Comparison of ENCODE assay signal across 8 cellular contexts in the genomic region with DNA sequence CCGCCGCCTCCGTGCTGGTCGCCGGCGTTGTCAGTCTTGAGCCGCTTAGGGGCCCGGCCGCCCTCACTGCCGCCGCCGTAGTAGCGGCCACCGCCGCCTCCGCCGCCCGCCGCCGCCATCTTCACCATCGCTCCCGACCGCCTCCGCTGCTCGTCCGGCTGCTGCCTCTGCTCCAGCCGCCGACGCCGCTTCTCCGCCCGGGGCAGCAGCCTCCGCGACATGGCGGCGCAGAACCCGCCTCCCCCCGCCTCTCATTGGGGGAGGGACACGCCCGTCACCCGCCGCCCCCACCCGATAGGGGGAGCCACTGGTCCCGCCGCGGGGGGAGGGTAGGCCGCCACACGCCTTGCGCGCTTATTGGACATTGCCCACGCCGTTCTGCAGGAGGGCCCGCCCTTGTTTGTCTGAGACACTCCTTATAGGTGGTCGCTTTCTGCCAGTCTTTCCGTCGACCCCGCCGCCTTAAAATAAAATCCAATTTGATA. TPM values are rescaled to one million over a fixed set of nuclear protein-coding genes. Genes with fewer than 3 reads are reported as not detected.
A peak's percentile ranks its signal among the peaks of the same experiment; 100 is the strongest.
DNase-seq lines count a peak whose midpoint lies in the region; ATAC-seq, FAIRE-seq and TF ChIP-seq lines count a peak whose summit lies in the region.

TSS of gene HNRNPL (minus strand) at position 241 of the 485 bp plus-strand sequence. CDS start at position 221, 20 bp downstream.

- BruUV-seq in A673 (replicated peaks; lab: Mats Ljungman, UMichigan), result no TSS peak

- peak within 1 kb of the TSS; percentile 100 for H3K27ac ChIP-seq in A673 (ENCODE audit: low read depth, low read length, poor library complexity, severe bottlenecking)
- H3K27ac ChIP-seq in effector memory CD4-positive, alpha-beta T cell (ENCODE audit: insufficient read depth, low read length, poor library complexity, severe bottlenecking), result peak within 1 kb of the TSS; percentile 98
- H3K27ac ChIP-seq in mucosa of rectum (ENCODE audit: low read depth in 2 of 2, low read length in 2 of 2), result peak within 1 kb of the TSS; percentile 100
- H3K27ac ChIP-seq in subcutaneous abdominal adipose tissue (ENCODE audit: low read depth, low read length), result peak within 1 kb of the TSS; percentile 97

- intact Hi-C loops in A673 (cut with micrococcal nuclease; ENCODE audit: unreplicated experiment), result loop anchor here (2.0 kb wide), 2 partner anchors 49 to 81 kb away; partner anchors contain the start of genes MRPS12, NFKBIB, SARS2 and SIRT2

- no peaks in the 10 kb centered on the region for H3K27me3 ChIP-seq in A673 (replicated peaks; ENCODE audit: insufficient read depth, low read depth, low read length, poor library complexity)
- no peaks in the 10 kb centered on the region for H3K27me3 ChIP-seq in effector memory CD4-positive, alpha-beta T cell (replicated peaks; ENCODE audit: control insufficient read depth, insufficient read depth, low read length, poor library complexity, severe bottlenecking)
- no peaks in the 10 kb centered on the region for H3K27me3 ChIP-seq in mucosa of rectum (ENCODE audit: control insufficient read depth in 2 of 2, insufficient read depth in 2 of 2, low read length in 2 of 2)
- no peaks in the 10 kb centered on the region for H3K27me3 ChIP-seq in subcutaneous abdominal adipose tissue (ENCODE audit: control insufficient read depth in 5 of 5, insufficient read depth in 4 of 5, low read length in 5 of 5)

- H3K36me3 ChIP-seq in A673 (ENCODE audit: insufficient read depth, low read length, poor library complexity, severe bottlenecking) (peaks cover 42% of the 10 kb centered on the region), mucosa of rectum (ENCODE audit: control insufficient read depth in 2 of 2, insufficient read depth in 2 of 2, low read length in 2 of 2) (peaks cover 24 to 34% of the 10 kb centered on the region in 2 donors), subcutaneous abdominal adipose tissue (ENCODE audit: control insufficient read depth in 5 of 5, insufficient read depth in 5 of 5, low read length in 5 of 5) (peaks cover 2 to 30% (median 30%) of the 10 kb centered on the region in 5 donors)
- H3K36me3 ChIP-seq in effector memory CD4-positive, alpha-beta T cell (ENCODE audit: control insufficient read depth, insufficient read depth, low read length), result peaks cover 36% of the 10 kb centered on the region

- H3K9ac ChIP-seq in mucosa of rectum (ENCODE audit: low read depth in 1 of 2, low read length in 2 of 2) (peak within 1 kb of the TSS; percentile 95 to 96), subcutaneous abdominal adipose tissue (ENCODE audit: low read length in 5 of 5) (peak within 1 kb of the TSS; percentile 77 to 88 (median 85))

- POLR2A ChIA-PET in A673 (lab: Charles Lee; ENCODE audit: low non-redundant PET), result interaction anchor here (0.6 to 0.7 kb wide), 4 partner anchors 8 to 80 kb away, joined by 3 to 9 read pairs (median 6); no protein-coding TSS in a partner anchor

- no peak for DNase-seq in A673 (ENCODE audit: low spot score)
- DNase-seq in GM19239 (ENCODE audit: insufficient read length, low spot score), result peak; percentile 65
- DNase-seq in activated CD4-positive, alpha-beta T cell treated with anti-CD3 and anti-CD28 coated beads, Interleukin-2, amount 50 U/mL, for 1 hour, result peak; percentile 99
- peak in 2 of 3 donors; percentile 99 for DNase-seq in effector memory CD4-positive, alpha-beta T cell
- DNase-seq in NCI-H526 treated with DMSO at 0.1 percent for 48 hours (lab: John Stamatoyannopoulos, UW), result no peak

- peak; percentile 52 for ATAC-seq in HG03442 (IDR thresholded peaks at IDR 0.05; ENCODE audit: unreplicated experiment)

- peaks cover 13% of the 10 kb centered on the region for H3K4me1 ChIP-seq in A673 (ENCODE audit: insufficient read depth, low read length, poor library complexity, severe bottlenecking)
- H3K4me1 ChIP-seq in effector memory CD4-positive, alpha-beta T cell (ENCODE audit: control insufficient read depth, insufficient read depth, low read length, poor library complexity, severe bottlenecking), result peaks cover 40% of the 10 kb centered on the region
- peaks cover 30 to 37% of the 10 kb centered on the region in 2 donors for H3K4me1 ChIP-seq in mucosa of rectum (ENCODE audit: control insufficient read depth in 2 of 2, insufficient read depth in 2 of 2, low read length in 2 of 2)
- peaks cover 16 to 46% (median 41%) of the 10 kb centered on the region in 5 donors for H3K4me1 ChIP-seq in subcutaneous abdominal adipose tissue (ENCODE audit: control insufficient read depth in 5 of 5, insufficient read depth in 5 of 5, low read length in 5 of 5)

- peak; percentile 42 for TF ChIP-seq CTCF in A673 (conservative IDR thresholded peaks at IDR 0.05; ENCODE audit: low read depth, low read length)

- H3K9me3 ChIP-seq in A673 (ENCODE audit: low read depth, low read length, poor library complexity, severe bottlenecking) (no peaks in the 10 kb centered on the region), mucosa of rectum (ENCODE audit: control insufficient read depth in 2 of 2, low read length in 2 of 2) (no peaks in the 10 kb centered on the region), subcutaneous abdominal adipose tissue (ENCODE audit: control insufficient read depth in 5 of 5, low read length in 5 of 5) (no peaks in the 10 kb centered on the region)
- no peaks in the 10 kb centered on the region for H3K9me3 ChIP-seq in effector memory CD4-positive, alpha-beta T cell (ENCODE audit: control insufficient read depth, low read length)

- H3K4me3 ChIP-seq in A673 (ENCODE audit: low read depth, low read length, poor library complexity, severe bottlenecking) (peak within 1 kb of the TSS; percentile 88), mucosa of rectum (ENCODE audit: low read length in 2 of 2) (peak within 1 kb of the TSS; percentile 78 to 83), subcutaneous abdominal adipose tissue (ENCODE audit: low read depth in 1 of 5, low read length in 5 of 5) (peak within 1 kb of the TSS; percentile 71 to 91 (median 80))
- H3K4me3 ChIP-seq in effector memory CD4-positive, alpha-beta T cell (ENCODE audit: insufficient read depth, low read depth, low read length, poor library complexity, severe bottlenecking), result peak within 1 kb of the TSS; percentile 78

- FAIRE-seq in GM19239 (lab: Jason Lieb, UNC), result no peak

- CTCF ChIA-PET in A673 (lab: Charles Lee), result interaction anchor here (1.2 kb wide), 1 partner anchor 20 kb away, joined by 3 read pairs; no protein-coding TSS in a partner anchor

RNA-seq across cellular contexts. Expression of gene HNRNPL, which starts in this region (rescaled TPM):
- total RNA-seq in A673 (2021), result 642 and 647 TPM in 2 replicates

Comparison
In these comparisons a context has a peak if more than half of its experiments do, and no peak if none do; other contexts are left out.
1. DNase-seq: peak in GM19239 (single experiment), activated CD4-positive, alpha-beta T cell treated with anti-CD3 and anti-CD28 coated beads, Interleukin-2, amount 50 U/mL, for 1 hour (single experiment) and effector memory CD4-positive, alpha-beta T cell (2 of 3); none in A673 (single experiment) and NCI-H526 treated with DMSO at 0.1 percent for 48 hours (single experiment).
2. Peak in every context shown above with its lines, with median percentiles within 50 percentile points of each other: H3K27ac ChIP-seq and H3K4me3 ChIP-seq.